ENCODE assay signal across 1 cellular context in genomic region chr3:33791477-33792166, GRCh38.
TF ChIP-seq lines count a peak whose summit lies in the region.

No MANE protein-coding gene starts in this region.

TF ChIP-seq in K562, 482 proteins besides CTCF, POLR2A, EP300 and RAD21 (continued from another document and continues in another):
- TF ChIP-seq ZMIZ1 (IDR thresholded peaks at IDR 0.05; ENCODE audit: low read depth in 2 of 2, low read length in 2 of 2) (peak in 1 of 2 experiments; percentile 64; a peak in 1 of 4 replicates), PTTG1 (tag; IDR thresholded peaks at IDR 0.05; ENCODE audit: low read depth) (0 out of 2 replicates have a peak, but pooled peaks have one; percentile 52), NRF1 (conservative IDR thresholded peaks at IDR 0.05 in 1 of 2, IDR thresholded peaks at IDR 0.05 in 1 of 2) (peak; percentile 58 to 60), FOS (IDR thresholded peaks at IDR 0.05; ENCODE audit: extremely low read depth, insufficient read length) (peak; percentile 48), POLR2AphosphoS5 (IDR thresholded peaks at IDR 0.05; ENCODE audit: control insufficient read depth, insufficient read depth, low read depth, low read length) (peak; percentile 53), KLF1 (tag; IDR thresholded peaks at IDR 0.05) (peak; percentile 66; the same call in 1 of the 2 replicates), TEAD4 (IDR thresholded peaks at IDR 0.05; ENCODE audit: low read length) (peak; percentile 80), TEAD4 (CRISPR knock-in tag; IDR thresholded peaks at IDR 0.05; ENCODE audit: borderline replicate concordance) (no peak), SMARCC2 (IDR thresholded peaks at IDR 0.05; ENCODE audit: low read depth) (peak; percentile 89), VEZF1 (CRISPR knock-in tag; IDR thresholded peaks at IDR 0.05) (peak; percentile 33; the same call in 1 of the 2 replicates), CTBP1 (IDR thresholded peaks at IDR 0.05; ENCODE audit: borderline replicate concordance) (peak; percentile 98), ELF4 (CRISPR knock-in tag; IDR thresholded peaks at IDR 0.05) (peak; percentile 70), THRB (CRISPR knock-in tag; conservative IDR thresholded peaks at IDR 0.05) (no peak), PCBP2 (IDR thresholded peaks at IDR 0.05; ENCODE audit: low read depth, low read length, poor library complexity, severe bottlenecking) (no peak), ZNF780A (CRISPR knock-in tag; IDR thresholded peaks at IDR 0.05) (no peak), GATA2 (CRISPR knock-in tag; IDR thresholded peaks at IDR 0.05) (peak; percentile 62; the same call in 1 of the 2 replicates), ZNF431 (CRISPR knock-in tag; IDR thresholded peaks at IDR 0.05) (no peak), ZFP1 (CRISPR knock-in tag; IDR thresholded peaks at IDR 0.05) (no peak), RAD51 (IDR thresholded peaks at IDR 0.05; ENCODE audit: borderline replicate concordance, low read depth) (peak; percentile 82), AFF1 (IDR thresholded peaks at IDR 0.05; ENCODE audit: low read depth in 1 of 2, partially characterized antibody in 2 of 2) (peak in 1 of 2 experiments; percentile 91), MAZ (CRISPR knock-in tag; conservative IDR thresholded peaks at IDR 0.05 in 1 of 2, IDR thresholded peaks at IDR 0.05 in 1 of 2) (peak in 1 of 2 experiments; percentile 51; a peak in 2 of 4 replicates), ZNF609 (CRISPR knock-in tag; IDR thresholded peaks at IDR 0.05; ENCODE audit: borderline replicate concordance) (no peak), ZNF740 (CRISPR knock-in tag; IDR thresholded peaks at IDR 0.05) (no peak), ZNF740 (tag; IDR thresholded peaks at IDR 0.05) (no peak), FOXK1 (CRISPR knock-in tag; IDR thresholded peaks at IDR 0.05; ENCODE audit: borderline replicate concordance) (no peak; the same call in 1 of the 2 replicates), TBP (optimal IDR thresholded peaks at IDR 0.05; ENCODE audit: low read depth, low read length) (peak; percentile 14), NCOA1 (IDR thresholded peaks at IDR 0.05; ENCODE audit: low read depth) (peak; percentile 86), TRIM24 (IDR thresholded peaks at IDR 0.05) (peak; percentile 75 to 92), C11orf30 (IDR thresholded peaks at IDR 0.05; ENCODE audit: low read depth) (peak; percentile 95), TFE3 (CRISPR knock-in tag; IDR thresholded peaks at IDR 0.05) (peak; percentile 62), NFE2L1 (tag; IDR thresholded peaks at IDR 0.05; ENCODE audit: borderline replicate concordance, low read depth) (peak; percentile 1; the same call in 1 of the 2 replicates), CREM (IDR thresholded peaks at IDR 0.05; ENCODE audit: low read depth) (peak; percentile 96), MAFG (tag; conservative IDR thresholded peaks at IDR 0.05) (peak; percentile 91), ZNF395 (CRISPR knock-in tag; IDR thresholded peaks at IDR 0.05) (peak; percentile 71), FOXK2 (conservative IDR thresholded peaks at IDR 0.05 in 1 of 2, IDR thresholded peaks at IDR 0.05 in 1 of 2; ENCODE audit: low read depth in 2 of 2) (peak; percentile 93 to 97), PTRF (tag; IDR thresholded peaks at IDR 0.05) (0 out of 2 replicates have a peak, but pooled peaks have one; percentile 22), ZKSCAN1 (IDR thresholded peaks at IDR 0.05; ENCODE audit: low read depth, low read length) (peak; percentile 79), ZNF384 (IDR thresholded peaks at IDR 0.05; ENCODE audit: low read depth, low read length) (no peak), ARNT (IDR thresholded peaks at IDR 0.05) (peak in 1 of 2 experiments; percentile 84; a peak in 1 of 4 replicates), CEBPG (CRISPR knock-in tag; IDR thresholded peaks at IDR 0.05) (peak; percentile 97), CEBPG (tag; conservative IDR thresholded peaks at IDR 0.05 in 1 of 2, IDR thresholded peaks at IDR 0.05 in 1 of 2) (peak; percentile 92 to 96)
